In genomic region chr14:51079489-51079888, GRCh38 we compare ENCODE assay signal across 19 cellular contexts. TPM values are rescaled to one million over a fixed set of nuclear protein-coding genes. Genes with fewer than 3 reads are reported as not detected.
DNase-seq lines count a peak whose midpoint lies in the region; ATAC-seq, FAIRE-seq and TF ChIP-seq lines count a peak whose summit lies in the region.
"Had no signal": no experiment of that assay in that cellular context is flagged by ENCODE, and none has a peak within 500 bp of the region (broad histone marks: within the 10 kb centered on the region; RNA-seq: fewer than 3 reads in every experiment).

No MANE protein-coding gene starts in this region.

- TF ChIP-seq EP300 in A549 (IDR thresholded peaks at IDR 0.05) = no peak

- peaks cover 16% of the 10 kb centered on the region for H3F3A ChIP-seq in GM23248 (ENCODE audit: insufficient read depth)

- no peak overlapping the region for H2AFZ ChIP-seq in GM23248

- TF ChIP-seq POLR2A in A549 (IDR thresholded peaks at IDR 0.05; ENCODE audit: low read length) = no peak

- TF ChIP-seq CTCF in A549 (IDR thresholded peaks at IDR 0.05) (no peak), RWPE2 (IDR thresholded peaks at IDR 0.05; ENCODE audit: poor library complexity, severe bottlenecking) (no peak)

- H3K27me3 ChIP-seq in RWPE2 (ENCODE audit: insufficient read depth, poor library complexity, severe bottlenecking) = no peaks in the 10 kb centered on the region
- peaks cover 5% of the 10 kb centered on the region; the same call in 1 of the 2 replicates for H3K27me3 ChIP-seq in GM23248 (replicated peaks; ENCODE audit: insufficient read depth)
- H3K27me3 ChIP-seq: stomach had no signal

- H3K79me2 ChIP-seq in GM23248 (ENCODE audit: insufficient read depth) = no peaks in the 10 kb centered on the region

- no peak overlapping the region for H3K9ac ChIP-seq in GM23248

- CTCF ChIA-PET in A549 (lab: Yijun Ruan, JAX) = interaction anchor here (1.2 kb wide), 1 partner anchor 14 kb away, joined by 3 read pairs; no protein-coding TSS in a partner anchor

- DNase-seq in A549 (ENCODE audit: low read depth in 1 of 2, low spot score in 1 of 2) = no peak
- DNase-seq in COLO668 (lab: John Stamatoyannopoulos, UW; ENCODE audit: unreplicated experiment) = peak; percentile 74
- DNase-seq in RWPE2 (ENCODE audit: low spot score) = peak; percentile 88
- peak; percentile 24 for DNase-seq in epithelial cell of prostate (ENCODE audit: low read depth, low spot score)
- no peak for DNase-seq in GM23248
- no peak for DNase-seq in NCI-H524 treated with DMSO at 0.1 percent for 48 hours (lab: John Stamatoyannopoulos, UW)
- DNase-seq in T-helper 1 cell = no peak
- DNase-seq: activated CD4-positive, alpha-beta T cell treated with anti-CD3 and anti-CD28 coated beads, Interleukin-2, amount 10 ng/mL, durations not matched to agents 7 days and 5 days; EL; HCEC 1CT; Kasumi-1; lower lobe of right lung; NCI-H1417 treated with DMSO at 0.1 percent for 48 hours; NCI-H2171 treated with DMSO at 0.1 percent for 48 hours; stimulated activated CD4-positive, alpha-beta T cell treated with anti-CD3 and anti-CD28 coated beads, Interleukin-4, amount 100 ng/mL, for 4 hours; stomach; T-cell had no signal

- H3K4me3 ChIP-seq in A549 = no peak overlapping the region
- H3K4me3 ChIP-seq in RWPE2 (ENCODE audit: severe bottlenecking) = no peak overlapping the region
- H3K4me3 ChIP-seq in GM23248 = no peak overlapping the region
- H3K4me3 ChIP-seq: lower lobe of right lung, stomach had no signal

- in situ Hi-C loops in GM23248 (cut with MboI) = no loop called here

- H4K20me1 ChIP-seq in GM23248 (ENCODE audit: insufficient read depth) = no peaks in the 10 kb centered on the region

- no peak for TF ChIP-seq RAD21 in A549 (conservative IDR thresholded peaks at IDR 0.05 in 1 of 2, IDR thresholded peaks at IDR 0.05 in 1 of 2)

- FAIRE-seq in A549 (lab: Jason Lieb, UNC) = no peak

- 13% methylated on average over 1 of the region's 1 CpG for WGBS in A549 (ENCODE audit: missing lambda C conversion rate)
- WGBS in GM23248 (ENCODE audit: low coverage in 1 of 2, low lambda C conversion rate in 2 of 2, missing lambda C conversion rate in 2 of 2), 2 experiments = 21 to 47% methylated on average over 1 of the region's 1 CpG

- H3K4me2 ChIP-seq in A549 = peak overlapping the region; percentile 66; the same call in 2 of the 3 replicates
- H3K4me2 ChIP-seq in GM23248 (ENCODE audit: unreplicated experiment) = no peak overlapping the region

- H3K4me1 ChIP-seq in A549 = peaks cover 47% of the 10 kb centered on the region
- H3K4me1 ChIP-seq in RWPE2 (ENCODE audit: insufficient read depth, poor library complexity, severe bottlenecking) = peaks cover 36% of the 10 kb centered on the region
- H3K4me1 ChIP-seq in GM23248 (ENCODE audit: insufficient read depth) = peaks cover 19% of the 10 kb centered on the region
- H3K4me1 ChIP-seq: lower lobe of right lung had no signal

- peak overlapping the region in 1 of 2 experiments; percentile 57; a peak in 2 of 6 replicates for H3K27ac ChIP-seq in A549
- peak overlapping the region; percentile 93 for H3K27ac ChIP-seq in RWPE2 (ENCODE audit: poor library complexity, severe bottlenecking)
- peak overlapping the region; percentile 42 for H3K27ac ChIP-seq in epithelial cell of prostate
- H3K27ac ChIP-seq in GM23248 = no peak overlapping the region
- H3K27ac ChIP-seq: lower lobe of right lung, stomach had no signal

- H3K36me3 ChIP-seq in RWPE2 (ENCODE audit: low read depth) (no peaks in the 10 kb centered on the region), GM23248 (ENCODE audit: low read depth) (no peaks in the 10 kb centered on the region)
- H3K36me3 ChIP-seq: lower lobe of right lung, stomach had no signal

- POLR2A ChIA-PET in A549 (lab: Yijun Ruan, JAX) = no interaction called here

- no peaks in the 10 kb centered on the region for H3K9me3 ChIP-seq in A549
- no peaks in the 10 kb centered on the region for H3K9me3 ChIP-seq in RWPE2 (ENCODE audit: severe bottlenecking)
- no peaks in the 10 kb centered on the region for H3K9me3 ChIP-seq in GM23248 (ENCODE audit: low read depth)
- H3K9me3 ChIP-seq: lower lobe of right lung, stomach had no signal

- ATAC-seq in A549 (peak in 1 of 2 experiments; percentile 21; a peak in 3 of 6 replicates), RWPE2 (ENCODE audit: low read depth) (peak; percentile 89), HG03457 (IDR thresholded peaks at IDR 0.05; ENCODE audit: unreplicated experiment) (no peak)
- ATAC-seq: lower lobe of right lung, T-cell had no signal

- no peaks in the 10 kb centered on the region for H3K9me2 ChIP-seq in GM23248 (ENCODE audit: insufficient read depth)

TF ChIP-seq in A549, 52 proteins besides CTCF, POLR2A, EP300 and RAD21:
- TF ChIP-seq NR3C1 (IDR thresholded peaks at IDR 0.05) = no peak
- TF ChIP-seq E2F6 (IDR thresholded peaks at IDR 0.05; ENCODE audit: borderline replicate concordance, low read depth) = no peak
- no peak for TF ChIP-seq NPAS2 (CRISPR knock-in tag; IDR thresholded peaks at IDR 0.05; ENCODE audit: borderline replicate concordance)
- TF ChIP-seq, protein P1, sequence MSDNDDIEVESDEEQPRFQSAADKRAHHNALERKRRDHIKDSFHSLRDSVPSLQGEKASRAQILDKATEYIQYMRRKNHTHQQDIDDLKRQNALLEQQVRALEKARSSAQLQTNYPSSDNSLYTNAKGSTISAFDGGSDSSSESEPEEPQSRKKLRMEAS (IDR thresholded peaks at IDR 0.05) = no peak
- no peak for TF ChIP-seq ZSCAN20 (CRISPR knock-in tag; IDR thresholded peaks at IDR 0.05)
- TF ChIP-seq JUN (IDR thresholded peaks at IDR 0.05) = no peak
- no peak for TF ChIP-seq HMGXB4 (CRISPR knock-in tag; IDR thresholded peaks at IDR 0.05; ENCODE audit: borderline replicate concordance)
- TF ChIP-seq HOXB5 (CRISPR knock-in tag; IDR thresholded peaks at IDR 0.05) = no peak
- TF ChIP-seq, protein P2, sequence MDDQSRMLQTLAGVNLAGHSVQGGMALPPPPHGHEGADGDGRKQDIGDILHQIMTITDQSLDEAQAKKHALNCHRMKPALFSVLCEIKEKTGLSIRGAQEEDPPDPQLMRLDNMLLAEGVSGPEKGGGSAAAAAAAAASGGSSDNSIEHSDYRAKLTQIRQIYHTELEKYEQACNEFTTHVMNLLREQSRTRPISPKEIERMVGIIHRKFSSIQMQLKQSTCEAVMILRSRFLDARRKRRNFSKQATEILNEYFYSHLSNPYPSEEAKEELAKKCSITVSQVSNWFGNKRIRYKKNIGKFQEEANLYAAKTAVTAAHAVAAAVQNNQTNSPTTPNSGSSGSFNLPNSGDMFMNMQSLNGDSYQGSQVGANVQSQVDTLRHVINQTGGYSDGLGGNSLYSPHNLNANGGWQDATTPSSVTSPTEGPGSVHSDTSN (IDR thresholded peaks at IDR 0.05) = no peak
- no peak for TF ChIP-seq ESRRA (IDR thresholded peaks at IDR 0.05; ENCODE audit: borderline replicate concordance, low read length)
- no peak for TF ChIP-seq HES2 (IDR thresholded peaks at IDR 0.05)
- TF ChIP-seq, protein P3, sequence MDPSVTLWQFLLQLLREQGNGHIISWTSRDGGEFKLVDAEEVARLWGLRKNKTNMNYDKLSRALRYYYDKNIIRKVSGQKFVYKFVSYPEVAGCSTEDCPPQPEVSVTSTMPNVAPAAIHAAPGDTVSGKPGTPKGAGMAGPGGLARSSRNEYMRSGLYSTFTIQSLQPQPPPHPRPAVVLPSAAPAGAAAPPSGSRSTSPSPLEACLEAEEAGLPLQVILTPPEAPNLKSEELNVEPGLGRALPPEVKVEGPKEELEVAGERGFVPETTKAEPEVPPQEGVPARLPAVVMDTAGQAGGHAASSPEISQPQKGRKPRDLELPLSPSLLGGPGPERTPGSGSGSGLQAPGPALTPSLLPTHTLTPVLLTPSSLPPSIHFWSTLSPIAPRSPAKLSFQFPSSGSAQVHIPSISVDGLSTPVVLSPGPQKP (IDR thresholded peaks at IDR 0.05; ENCODE audit: low read depth, low read length) = no peak
- TF ChIP-seq TP53 (CRISPR knock-in tag; IDR thresholded peaks at IDR 0.05) = no peak
- TF ChIP-seq NFE2L2 (conservative IDR thresholded peaks at IDR 0.05; ENCODE audit: low read length) = no peak
- no peak for TF ChIP-seq MAZ (IDR thresholded peaks at IDR 0.05; ENCODE audit: borderline replicate concordance, low read depth, low read length)
- TF ChIP-seq PHF8 (IDR thresholded peaks at IDR 0.05; ENCODE audit: borderline replicate concordance, low read depth) = no peak

RNA-seq across cellular contexts. Expression of gene TRIM9, which starts 15.4 kb away (rescaled TPM):
- polyA plus RNA-seq in A549 (2011; rRNA removed) = 21.2 and 24.6 TPM in 2 replicates
- 6.6 and 7.6 TPM in 2 replicates for polyA plus RNA-seq in A549 (2012; cell fraction: cytosol; rRNA removed)
- polyA plus RNA-seq in A549 (2012; cell fraction: nucleus; rRNA removed) = 40.9 and 49.2 TPM in 2 replicates
- 4.8 to 5.7 TPM (median 5.4 TPM) in 3 replicates for polyA plus RNA-seq in A549 (2017; fragmentation: RNase III; extraction: RNeasy Plus Mini Kit Qiagen cat#74134 plus additional on column Dnase treatment)
- polyA minus RNA-seq in A549 (2011; rRNA and poly(A)+ RNA removed) = 46.2 and 46.9 TPM in 2 replicates
- total RNA-seq in GM23248 (2014; rRNA removed; shearing (Covaris generic)) = 0.32 TPM in 1 of 2 replicates, not detected in the other
- 0.25 TPM in 1 of 2 replicates, not detected in the other for polyA plus RNA-seq in GM23248 (2016; fragmentation: Nextera tagmentation; extraction: Ambion mirVana)
- total RNA-seq: fibroblast of villous mesenchyme had no signal

Comparison
In these comparisons a context has a peak if more than half of its experiments do, and no peak if none do; other contexts are left out.
1. DNase-seq: peak in COLO668 (single experiment), RWPE2 (single experiment) and epithelial cell of prostate (single experiment); none in A549 (0 of 2), GM23248 (single experiment), NCI-H524 treated with DMSO at 0.1 percent for 48 hours (single experiment) and T-helper 1 cell (0 of 5).